In the genomic region with DNA sequence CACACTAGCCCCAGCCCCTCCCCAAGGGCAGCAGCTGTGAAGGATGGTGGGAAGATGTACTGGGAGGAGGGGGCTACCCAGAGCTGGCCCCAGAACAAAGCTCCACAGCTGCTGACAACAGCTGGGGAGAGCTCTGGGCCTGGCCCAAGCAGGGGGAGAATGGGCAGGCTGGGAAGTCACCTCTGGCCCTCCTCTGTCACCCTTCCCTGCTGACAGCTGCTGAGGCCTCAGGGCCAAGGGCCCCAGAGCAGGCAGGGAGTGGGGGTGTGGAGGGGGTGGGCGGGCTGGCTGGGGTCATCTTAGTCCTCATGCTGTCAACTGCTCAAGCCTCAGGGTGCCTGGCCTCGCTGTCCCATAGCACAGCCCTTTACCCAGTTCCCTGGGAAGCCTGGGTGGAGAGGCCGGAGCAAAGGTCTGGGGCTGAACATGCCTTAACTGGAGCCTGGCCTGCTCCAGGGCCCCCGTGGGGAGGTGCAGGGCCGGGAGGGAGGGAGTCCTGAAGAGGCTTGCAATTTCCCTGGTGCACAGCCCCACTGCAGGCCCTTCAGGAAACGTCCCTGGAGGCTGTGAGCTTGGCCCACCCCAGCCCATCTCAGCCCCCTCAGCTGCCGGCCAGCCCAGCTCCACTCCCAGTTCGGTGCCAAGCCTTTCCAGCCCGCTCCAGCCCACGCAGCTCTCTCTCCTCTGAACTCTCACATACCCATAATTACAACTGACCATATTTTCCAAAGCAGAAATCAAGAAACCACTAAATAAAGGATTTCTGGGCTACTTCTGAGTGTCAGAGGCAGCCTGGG, we compare ENCODE assay signal across 1 cellular context.
TF ChIP-seq lines count a peak whose summit lies in the region.

No MANE protein-coding gene starts in this region.

TF ChIP-seq in IMR-90, 13 proteins besides CTCF, POLR2A, EP300 and RAD21:
- TF ChIP-seq MAZ (IDR thresholded peaks at IDR 0.05; ENCODE audit: borderline replicate concordance, low read depth, low read length) (0 out of 2 replicates have a peak, but pooled peaks have one; percentile 27), FOS (IDR thresholded peaks at IDR 0.05; ENCODE audit: low read depth, low read length) (no peak)
